8 cellular contexts compared by ENCODE assay signal in genomic region chr12:127162902-127163301, GRCh38.
A peak's percentile ranks its signal among the peaks of the same experiment; 100 is the strongest.
DNase-seq lines count a peak whose midpoint lies in the region; ATAC-seq, FAIRE-seq and TF ChIP-seq lines count a peak whose summit lies in the region.

No MANE protein-coding gene starts in this region.

- POLR2A ChIA-PET in activated CD4-positive, alpha-beta memory T cell treated with anti-CD3 and anti-CD28 coated beads for 36 hours (lab: Charles Lee) = no interaction called here

- in situ Hi-C loops in G401 (cut with HindIII; ENCODE audit: low sequenced_read_pairs) = no loop called here

- H3K4me3 Mint-ChIP-seq in activated CD4-positive, alpha-beta memory T cell treated with anti-CD3 and anti-CD28 coated beads for 36 hours = no peak overlapping the region

- no peak overlapping the region for H3K4me3 ChIP-seq in pancreas

- no peaks in the 10 kb centered on the region for H3K27me3 ChIP-seq in pancreas

- H3K27ac ChIP-seq in pancreas = no peak overlapping the region

- H3K4me1 ChIP-seq in pancreas = no peaks in the 10 kb centered on the region

- H3K9me3 Mint-ChIP-seq in activated CD4-positive, alpha-beta memory T cell treated with anti-CD3 and anti-CD28 coated beads for 36 hours = peaks cover 9% of the 10 kb centered on the region

- intact Hi-C loops in activated CD4-positive, alpha-beta memory T cell treated with anti-CD3 and anti-CD28 coated beads for 36 hours (cut with micrococcal nuclease) = loop anchor here (1.0 to 10.0 kb wide), 3 partner anchors 38 to 392 kb away; no protein-coding TSS in a partner anchor
- intact Hi-C loops in pancreas (cut with DNase I) = no loop called here

- no peak for FAIRE-seq in pancreas (lab: Jason Lieb, UNC)

- peak; percentile 68 for DNase-seq in activated CD4-positive, alpha-beta memory T cell treated with anti-CD3 and anti-CD28 coated beads for 36 hours
- DNase-seq in glomerular visceral epithelial cell (ENCODE audit: extremely low spot score) (peak; percentile 73), 8988T (no peak), cerebellar cortex (ENCODE audit: low spot score) (no peak), pancreas (no peak), G401 (ENCODE audit: low spot score) (no peak)

- H3K36me3 ChIP-seq in pancreas = no peaks in the 10 kb centered on the region

- CTCF ChIA-PET in activated CD4-positive, alpha-beta memory T cell treated with anti-CD3 and anti-CD28 coated beads for 36 hours (lab: Charles Lee) = interaction anchor here (0.9 to 1.8 kb wide), 3 partner anchors 11 to 54 kb away, joined by 3 to 6 read pairs (median 3); no protein-coding TSS in a partner anchor

- H3K27me3 Mint-ChIP-seq in activated CD4-positive, alpha-beta memory T cell treated with anti-CD3 and anti-CD28 coated beads for 36 hours = no peaks in the 10 kb centered on the region

- TF ChIP-seq CTCF in pancreas (IDR thresholded peaks at IDR 0.05) = no peak

- H3K9me3 ChIP-seq in pancreas = no peaks in the 10 kb centered on the region

- peaks cover 23% of the 10 kb centered on the region for H3K4me1 Mint-ChIP-seq in activated CD4-positive, alpha-beta memory T cell treated with anti-CD3 and anti-CD28 coated beads for 36 hours (ENCODE audit: low read depth)

- ATAC-seq in GM18498 (IDR thresholded peaks at IDR 0.05; ENCODE audit: unreplicated experiment) (peak; percentile 83), HG03064 (IDR thresholded peaks at IDR 0.05; ENCODE audit: low read depth, unreplicated experiment) (peak; percentile 75), pancreas (no peak)

- WGBS in pancreas, 2 donors = 32 to 41% methylated on average over 1 of the region's 1 CpG

- peak overlapping the region; percentile 60 for H3K27ac Mint-ChIP-seq in activated CD4-positive, alpha-beta memory T cell treated with anti-CD3 and anti-CD28 coated beads for 36 hours

- H3K36me3 Mint-ChIP-seq in activated CD4-positive, alpha-beta memory T cell treated with anti-CD3 and anti-CD28 coated beads for 36 hours = no peaks in the 10 kb centered on the region

Comparison
In these comparisons a context has a peak if more than half of its experiments do, and no peak if none do; other contexts are left out.
1. ATAC-seq: peak in GM18498 (single experiment) and HG03064 (single experiment); none in pancreas (0 of 4).
2. DNase-seq: peak in activated CD4-positive, alpha-beta memory T cell treated with anti-CD3 and anti-CD28 coated beads for 36 hours (single experiment) and glomerular visceral epithelial cell (single experiment); none in 8988T (single experiment), cerebellar cortex (single experiment), pancreas (0 of 6) and G401 (single experiment).